24 cellular contexts compared by ENCODE assay signal in the genomic region with DNA sequence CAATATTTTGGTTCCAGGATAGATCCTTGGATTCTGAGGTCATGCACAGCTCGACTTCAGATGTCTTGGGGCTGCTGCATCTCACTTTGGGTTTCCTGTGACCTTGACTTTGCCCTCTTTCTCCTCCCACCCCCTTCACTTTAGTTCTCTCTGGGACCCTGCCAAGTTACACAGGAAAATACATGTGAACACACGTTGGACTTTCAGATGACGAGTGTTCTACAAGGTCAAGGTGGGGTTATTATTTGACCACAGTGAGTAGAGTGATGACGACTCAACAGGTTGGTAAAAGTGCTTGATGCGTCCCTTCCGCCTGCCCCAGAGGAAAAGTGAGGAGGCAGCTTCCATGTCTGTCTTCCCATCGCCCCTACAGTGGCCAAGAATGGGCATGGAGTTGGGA.
"Had no signal": no experiment of that assay in that cellular context is flagged by ENCODE, and none has a peak within 500 bp of the region (broad histone marks: within the 10 kb centered on the region; RNA-seq: fewer than 3 reads in every experiment).

No MANE protein-coding gene starts in this region.

- H3K27me3 ChIP-seq: cardiac muscle cell, colonic mucosa, tibial artery, uterus had no signal

- H3K27ac ChIP-seq: cardiac muscle cell, colonic mucosa, tibial artery, uterus had no signal

- H3K4me1 ChIP-seq: colonic mucosa, uterus had no signal

- H3K4me3 ChIP-seq: cardiac muscle cell, colonic mucosa, lung, smooth muscle cell, tibial artery, uterus had no signal

- H3K36me3 ChIP-seq: cardiac muscle cell, colonic mucosa, tibial artery, uterus had no signal

- ATAC-seq: left lobe of liver; naive thymus-derived CD4-positive, alpha-beta T cell; sciatic nerve; stimulated activated naive CD8-positive, alpha-beta T cell treated with anti-CD3 and anti-CD28 coated beads, Interleukin-15, amount 100 ng/mL, for 72 hours had no signal

- FAIRE-seq: endothelial cell of umbilical vein, frontal cortex, keratinocyte had no signal

- H3K9me3 ChIP-seq: colonic mucosa, tibial artery, uterus had no signal

- DNase-seq: colonic mucosa; effector CD8-positive, alpha-beta T cell; endodermal cell; erythroblast; head of caudate nucleus; mesenchymal stem cell; naive thymus-derived CD4-positive, alpha-beta T cell; retina; stimulated activated CD4-positive, alpha-beta T cell treated with anti-CD3 and anti-CD28 coated beads, Interleukin-12 subunit alpha, Interleukin-12 subunit beta, amount 100 ng/mL, for 4 hours; stimulated activated CD4-positive, alpha-beta T cell treated with anti-CD3 and anti-CD28 coated beads, Interleukin-1b, Interleukin-23, amount 100 ng/mL, for 48 hours; stimulated activated CD4-positive, alpha-beta T cell treated with anti-CD3 and anti-CD28 coated beads, Interleukin-4, amount 100 ng/mL, for 1 hour; stimulated activated CD8-positive, alpha-beta memory T cell treated with anti-CD3 and anti-CD28 coated beads, Interleukin-4, amount 100 ng/mL, for 48 hours; stimulated activated naive CD4-positive, alpha-beta T cell; stimulated activated naive CD8-positive, alpha-beta T cell treated with anti-CD3 and anti-CD28 coated beads, Interleukin-15, amount 100 ng/mL, for 72 hours; tibial artery; uterus had no signal

- H3K4me2 ChIP-seq: smooth muscle cell had no signal
